8 cellular contexts compared by ENCODE assay signal in the genomic region with DNA sequence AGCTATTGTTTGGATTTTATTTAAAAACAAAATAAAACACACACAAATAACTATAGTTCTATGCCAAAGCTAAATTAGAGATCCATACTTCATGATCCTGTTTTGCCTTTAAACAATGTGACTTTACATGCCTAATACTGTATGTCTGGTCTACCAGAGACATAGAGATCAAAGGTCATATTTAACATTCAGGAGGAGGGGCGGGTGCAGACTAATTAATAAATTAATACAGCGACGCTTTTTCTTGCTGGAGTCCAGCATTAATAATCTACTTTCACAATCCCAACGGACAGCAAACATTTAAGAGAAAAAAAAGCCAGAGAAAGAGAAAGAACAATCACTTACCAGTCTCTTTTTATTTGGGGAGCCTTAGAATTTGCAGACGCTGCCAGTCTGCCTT. TPM values are rescaled to one million over a fixed set of nuclear protein-coding genes. Genes with fewer than 3 reads are reported as not detected.
DNase-seq lines count a peak whose midpoint lies in the region; ATAC-seq and TF ChIP-seq lines count a peak whose summit lies in the region.

No MANE protein-coding gene starts in this region.

- H3K27me3 ChIP-seq in PC-3 (ENCODE audit: low read length) (peaks cover 18% of the 10 kb centered on the region; the same call in 1 of the 2 replicates), esophagus squamous epithelium (peaks cover 0 to 40% (median 0%) of the 10 kb centered on the region in 4 donors), parathyroid adenoma (ENCODE audit: control insufficient read depth, insufficient read depth, low read length) (no peaks in the 10 kb centered on the region), MG63 (peaks cover 9% of the 10 kb centered on the region; the same call in 1 of the 2 replicates)

- in situ Hi-C loops in G401 (cut with HindIII; ENCODE audit: low sequenced_read_pairs): no loop called here

- intact Hi-C loops in PC-3 (cut with micrococcal nuclease) (no loop called here), esophagus squamous epithelium (cut with DNase I) (no loop called here)

- H3K4me2 ChIP-seq in PC-3 (ENCODE audit: low read length): peak overlapping the region; percentile 97
- H3K4me2 ChIP-seq in parathyroid adenoma (ENCODE audit: low read length): peak overlapping the region; percentile 62

- H4K20me1 ChIP-seq in PC-3 (ENCODE audit: low read length): no peaks in the 10 kb centered on the region

- no peak for TF ChIP-seq POLR2A in esophagus squamous epithelium (IDR thresholded peaks at IDR 0.05)

- H3K4me3 ChIP-seq in PC-3 (ENCODE audit: low read length): peak overlapping the region; percentile 48; the same call in 1 of the 2 replicates
- peak overlapping the region in 3 of 4 donors; percentile 53 to 71 (median 53) for H3K4me3 ChIP-seq in esophagus squamous epithelium
- H3K4me3 ChIP-seq in parathyroid adenoma (ENCODE audit: low read depth, low read length): peak overlapping the region; percentile 55
- no peak overlapping the region for H3K4me3 ChIP-seq in MG63

- WGBS in esophagus squamous epithelium, 2 donors: 26 to 28% methylated on average over 5 of the region's 5 CpGs

- H3K9me2 ChIP-seq in PC-3 (replicated peaks; ENCODE audit: low read length): no peaks in the 10 kb centered on the region

- H3K27ac ChIP-seq in PC-3 (ENCODE audit: low read length) (no peak overlapping the region), esophagus squamous epithelium (peak overlapping the region in 2 of 4 donors; percentile 59 to 68), parathyroid adenoma (peak overlapping the region; percentile 89)

- H3K4me1 ChIP-seq in PC-3 (ENCODE audit: insufficient read depth, low read length): no peaks in the 10 kb centered on the region; the same call in 1 of the 2 replicates
- peaks cover 0 to 45% (median 14%) of the 10 kb centered on the region in 3 donors for H3K4me1 ChIP-seq in esophagus squamous epithelium
- peaks cover 3% of the 10 kb centered on the region for H3K4me1 ChIP-seq in parathyroid adenoma

- no TSS peak for BruUV-seq in PC-3 (replicated peaks; lab: Mats Ljungman, UMichigan)

- CTCF ChIA-PET in PC-3 (lab: Charles Lee): no interaction called here
- CTCF ChIA-PET in HEK293T (lab: Yijun Ruan, JAX): no interaction called here

- H3K36me3 ChIP-seq in PC-3 (ENCODE audit: low read depth, low read length) (no peaks in the 10 kb centered on the region), esophagus squamous epithelium (no peaks in the 10 kb centered on the region), parathyroid adenoma (ENCODE audit: control insufficient read depth, insufficient read depth, low read length) (no peaks in the 10 kb centered on the region), MG63 (no peaks in the 10 kb centered on the region)

- POLR2A ChIA-PET in PC-3 (lab: Charles Lee; ENCODE audit: unreplicated experiment) (no interaction called here), HEK293T (lab: Yijun Ruan, JAX) (interaction anchor here (0.6 kb wide), 1 partner anchor 56 kb away, joined by 3 read pairs; no protein-coding TSS in a partner anchor)

- H3F3A ChIP-seq in PC-3 (ENCODE audit: low read length, unreplicated experiment): no peaks in the 10 kb centered on the region

- no peaks in the 10 kb centered on the region for H3K79me2 ChIP-seq in PC-3 (ENCODE audit: low read length)
- no peaks in the 10 kb centered on the region for H3K79me2 ChIP-seq in parathyroid adenoma

- DNase-seq in G401 (ENCODE audit: low spot score): peak; percentile 40
- DNase-seq in PC-3: no peak
- DNase-seq in esophagus squamous epithelium (lab: John Stamatoyannopoulos, UW): no peak
- DNase-seq in NCI-H226: no peak
- DNase-seq in HEK293T (ENCODE audit: extremely low spot score): no peak
- no peak for DNase-seq in MG63
- DNase-seq in NCI-H774 (lab: John Stamatoyannopoulos, UW): no peak

- no peak overlapping the region for H2AFZ ChIP-seq in PC-3 (ENCODE audit: low read length)
- peak overlapping the region; percentile 75 for H2AFZ ChIP-seq in parathyroid adenoma

- H3K9ac ChIP-seq in PC-3 (ENCODE audit: low read length): no peak overlapping the region
- H3K9ac ChIP-seq in parathyroid adenoma: no peak overlapping the region

- no peak for ATAC-seq in PC-3

- no peak for TF ChIP-seq CTCF in PC-3 (conservative IDR thresholded peaks at IDR 0.05; ENCODE audit: low read depth, low read length)
- TF ChIP-seq CTCF in esophagus squamous epithelium (IDR thresholded peaks at IDR 0.05): no peak
- no peak for TF ChIP-seq CTCF in parathyroid adenoma (IDR thresholded peaks at IDR 0.05)

- H3K9me3 ChIP-seq in PC-3 (ENCODE audit: low read length) (no peaks in the 10 kb centered on the region), esophagus squamous epithelium (no peaks in the 10 kb centered on the region), parathyroid adenoma (ENCODE audit: control insufficient read depth, low read length) (no peaks in the 10 kb centered on the region), MG63 (no peaks in the 10 kb centered on the region)

TF ChIP-seq in HEK293T, 16 proteins besides CTCF, POLR2A, EP300 and RAD21:
- TF ChIP-seq NFRKB (IDR thresholded peaks at IDR 0.05): no peak
- TF ChIP-seq BHLHE40 (IDR thresholded peaks at IDR 0.05; ENCODE audit: borderline replicate concordance): no peak
- TF ChIP-seq, protein P1, sequence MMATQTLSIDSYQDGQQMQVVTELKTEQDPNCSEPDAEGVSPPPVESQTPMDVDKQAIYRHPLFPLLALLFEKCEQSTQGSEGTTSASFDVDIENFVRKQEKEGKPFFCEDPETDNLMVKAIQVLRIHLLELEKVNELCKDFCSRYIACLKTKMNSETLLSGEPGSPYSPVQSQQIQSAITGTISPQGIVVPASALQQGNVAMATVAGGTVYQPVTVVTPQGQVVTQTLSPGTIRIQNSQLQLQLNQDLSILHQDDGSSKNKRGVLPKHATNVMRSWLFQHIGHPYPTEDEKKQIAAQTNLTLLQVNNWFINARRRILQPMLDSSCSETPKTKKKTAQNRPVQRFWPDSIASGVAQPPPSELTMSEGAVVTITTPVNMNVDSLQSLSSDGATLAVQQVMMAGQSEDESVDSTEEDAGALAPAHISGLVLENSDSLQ (IDR thresholded peaks at IDR 0.05): no peak
- TF ChIP-seq CTBP1 (IDR thresholded peaks at IDR 0.05; ENCODE audit: borderline replicate concordance): no peak
- no peak for TF ChIP-seq FOXK2 (IDR thresholded peaks at IDR 0.05)

RNA-seq across cellular contexts. Expression of a gene that starts 0.5 kb away (rescaled TPM):
- total RNA-seq in G401 (2014; rRNA removed; shearing (Covaris generic)): 1.9 and 2.8 TPM in 2 replicates
- total RNA-seq in PC-3 (2014; rRNA removed) (not detected in 2 replicates), esophagus squamous epithelium (under 1 TPM in 1 of 4 donors, not detected in 3; 0.19 TPM)
- not detected in 2 replicates for total RNA-seq in MG63 (2014; rRNA removed; shearing (Covaris generic); ENCODE audit: low replicate concordance)
